Comparison of ENCODE assay signal across 8 cellular contexts in the genomic region with DNA sequence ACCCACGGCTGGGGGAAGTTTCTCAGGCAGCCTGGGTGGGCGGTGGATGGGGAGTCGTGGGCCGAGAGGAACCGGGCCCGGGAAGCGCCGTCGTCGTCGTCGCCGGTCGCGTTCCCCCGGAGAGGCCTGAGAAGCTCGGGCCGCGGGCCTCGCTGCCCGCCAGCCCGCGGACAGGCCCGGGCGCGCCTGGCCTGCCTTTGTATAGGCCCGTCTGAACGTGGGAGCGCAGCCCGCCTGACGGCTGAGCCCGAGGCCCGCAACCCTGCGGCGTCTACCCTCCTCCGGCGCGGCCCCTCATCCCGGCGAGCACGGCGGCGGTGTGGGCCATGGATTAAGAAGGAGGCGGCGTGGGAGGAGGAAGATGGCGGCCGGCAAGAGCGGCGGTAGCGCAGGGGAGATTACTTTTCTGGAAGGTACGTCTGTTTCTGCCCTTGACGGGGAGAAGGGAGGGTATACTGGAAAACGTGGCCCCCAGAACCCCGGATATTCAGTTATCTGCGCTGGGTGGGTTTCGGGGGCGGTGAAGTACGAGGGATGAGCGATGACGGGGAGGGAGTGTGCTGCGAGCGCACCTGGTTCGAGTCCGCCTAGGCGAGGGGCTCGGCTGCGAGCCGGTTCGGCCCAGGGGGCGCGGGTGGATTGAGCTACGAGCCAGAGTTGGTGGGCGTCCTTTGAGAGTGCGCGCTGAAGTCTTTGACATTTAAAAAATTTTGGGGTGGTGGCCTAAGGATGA. TPM values are rescaled to one million over a fixed set of nuclear protein-coding genes. Genes with fewer than 3 reads are reported as not detected.
A peak's percentile ranks its signal among the peaks of the same experiment; 100 is the strongest.
DNase-seq lines count a peak whose midpoint lies in the region; ATAC-seq and TF ChIP-seq lines count a peak whose summit lies in the region.

No MANE protein-coding gene starts in this region.

- H3K4me1 Mint-ChIP-seq in activated B cell treated with CpG ODN at 0.5 μM for 24 hours, result peaks cover 78% of the 10 kb centered on the region

- H3K27me3 Mint-ChIP-seq in activated B cell treated with CpG ODN at 0.5 μM for 24 hours, result no peaks in the 10 kb centered on the region

- peaks cover 12% of the 10 kb centered on the region for H3K36me3 Mint-ChIP-seq in activated B cell treated with CpG ODN at 0.5 μM for 24 hours (ENCODE audit: low read depth)

- DNase-seq in GM12864 (ENCODE audit: low read depth), result no peak
- DNase-seq in H4 (ENCODE audit: low spot score), result peak; percentile 29
- DNase-seq in LHCN-M2 (ENCODE audit: low read depth), result peak; percentile 50
- no peak for DNase-seq in activated B cell treated with CpG ODN at 0.5 μM for 24 hours
- DNase-seq in central memory CD4-positive, alpha-beta T cell, result peak; percentile 67
- no peak for DNase-seq in left lobe of liver (ENCODE audit: low spot score)
- peak; percentile 54 for DNase-seq in stimulated activated CD4-positive, alpha-beta T cell treated with anti-CD3 and anti-CD28 coated beads, Interleukin-4, amount 100 ng/mL, for 48 hours (ENCODE audit: low read depth in 2 of 2)
- DNase-seq in pons (ENCODE audit: low spot score), result no peak

- H3K27ac Mint-ChIP-seq in activated B cell treated with CpG ODN at 0.5 μM for 24 hours, result peak overlapping the region; percentile 97

- peak overlapping the region; percentile 83 for H3K4me3 ChIP-seq in GM12864 (ENCODE audit: low read depth, low read length)

- intact Hi-C loops in activated B cell treated with CpG ODN at 0.5 μM for 24 hours (cut with micrococcal nuclease), result loop anchor here (1.0 to 5.0 kb wide), 4 partner anchors 8 to 360 kb away; a partner anchor contains a TSS

- ATAC-seq in activated B cell treated with CpG ODN at 0.5 μM for 24 hours (ENCODE audit: low read depth) (peak; percentile 45), left lobe of liver (peak; percentile 72)

- CTCF ChIA-PET in activated B cell treated with CpG ODN at 0.5 μM for 24 hours (lab: Charles Lee), result no interaction called here

- H3K4me3 Mint-ChIP-seq in activated B cell treated with CpG ODN at 0.5 μM for 24 hours, result peak overlapping the region; percentile 98

- POLR2A ChIA-PET in activated B cell treated with CpG ODN at 0.5 μM for 24 hours (lab: Charles Lee), result interaction anchor here (0.6 to 3.1 kb wide), 6 partner anchors 9 to 1948 kb away, joined by 5 to 38 read pairs (median 14); a partner anchor contains a TSS

- no peak for TF ChIP-seq CTCF in GM12864 (IDR thresholded peaks at IDR 0.05; ENCODE audit: low read depth, low read length, missing control alignments)
- no peak for TF ChIP-seq CTCF in activated B cell treated with CpG ODN at 0.5 μM for 24 hours (IDR thresholded peaks at IDR 0.05)

- no peaks in the 10 kb centered on the region for H3K9me3 Mint-ChIP-seq in activated B cell treated with CpG ODN at 0.5 μM for 24 hours

RNA-seq across cellular contexts. Expression of a gene that starts 0.7 kb away (rescaled TPM):
- total RNA-seq in H4 (2014; rRNA removed; shearing (Covaris generic)), result 42.7 and 63.4 TPM in 2 replicates
- total RNA-seq in LHCN-M2 (2014; rRNA removed) (42.7 and 53.2 TPM in 2 replicates), activated B cell treated with CpG ODN at 0.5 μM for 24 hours (116 and 134 TPM in 2 replicates), left lobe of liver (23.9 TPM)
- polyA plus RNA-seq in LHCN-M2 (2012), result 11.9 TPM

Comparison
In these comparisons a context has a peak if more than half of its experiments do, and no peak if none do; other contexts are left out.
1. DNase-seq: peak in H4 (single experiment), LHCN-M2 (single experiment), central memory CD4-positive, alpha-beta T cell (single experiment) and stimulated activated CD4-positive, alpha-beta T cell treated with anti-CD3 and anti-CD28 coated beads, Interleukin-4, amount 100 ng/mL, for 48 hours (2 of 2); none in GM12864 (single experiment), activated B cell treated with CpG ODN at 0.5 μM for 24 hours (single experiment), left lobe of liver (single experiment) and pons (single experiment).